ENCODE assay signal across 17 cellular contexts in the genomic region with DNA sequence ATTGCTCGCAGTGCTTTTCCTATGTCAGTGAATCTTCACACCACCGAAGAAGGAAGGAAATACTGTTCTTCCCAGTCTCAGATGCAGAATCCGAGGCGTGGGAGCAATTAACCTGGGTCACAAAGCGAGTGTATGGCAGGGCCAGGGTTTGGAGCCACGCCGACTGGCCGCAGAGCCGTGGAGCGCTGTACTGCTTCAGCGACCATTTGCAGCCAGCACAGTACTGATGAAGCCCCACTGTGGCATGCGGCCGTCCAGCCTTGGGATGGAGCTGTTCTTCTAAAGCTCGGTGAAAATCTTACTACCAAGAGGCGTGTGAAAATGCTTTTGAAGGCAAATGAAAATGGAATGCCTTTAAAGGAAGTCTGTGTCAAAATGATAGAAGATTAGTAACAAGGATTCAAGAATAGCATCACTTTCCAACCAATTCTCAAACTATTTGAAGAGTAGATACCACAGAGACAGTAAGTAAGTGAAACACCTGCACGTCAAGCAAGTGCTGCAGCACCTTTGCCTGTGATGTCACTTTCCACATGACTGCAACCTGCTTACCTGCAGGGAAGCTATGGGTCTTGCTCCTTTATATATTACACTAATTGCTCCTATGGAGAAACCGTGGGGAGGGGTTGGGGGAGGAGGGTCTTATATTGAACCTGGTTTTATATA. TPM values are rescaled to one million over a fixed set of nuclear protein-coding genes. Genes with fewer than 3 reads are reported as not detected.
DNase-seq lines count a peak whose midpoint lies in the region; ATAC-seq lines count a peak whose summit lies in the region.
"Had no signal": no experiment of that assay in that cellular context is flagged by ENCODE, and none has a peak within 500 bp of the region (broad histone marks: within the 10 kb centered on the region; RNA-seq: fewer than 3 reads in every experiment).

No MANE protein-coding gene starts in this region.

- peaks cover 31 to 85% (median 62%) of the 10 kb centered on the region in 4 donors for H3K4me1 Mint-ChIP-seq in CD4-positive, CD25-positive, alpha-beta regulatory T cell
- H3K4me1 Mint-ChIP-seq in activated CD8-positive, alpha-beta T cell treated with anti-CD3 and anti-CD28 coated beads, Interleukin-2, amount 10 ng/mL, durations not matched to agents 7 days and 5 days (ENCODE audit: low read depth): peaks cover 68% of the 10 kb centered on the region

- no peaks in the 10 kb centered on the region for H3K9me3 ChIP-seq in BLaER1
- no peaks in the 10 kb centered on the region for H3K9me3 ChIP-seq in CD4-positive, CD25-positive, alpha-beta regulatory T cell (ENCODE audit: control insufficient read depth in 2 of 2, low read length in 2 of 2)
- H3K9me3 ChIP-seq in mesenchymal stem cell (ENCODE audit: control insufficient read depth, low read length): no peaks in the 10 kb centered on the region
- H3K9me3 ChIP-seq: colonic mucosa, heart left ventricle, Peyer's patch had no signal

- peaks cover 2% of the 10 kb centered on the region for H3K79me1 ChIP-seq in mesenchymal stem cell (replicated peaks; ENCODE audit: low read length, poor library complexity, severe bottlenecking)

- WGBS in mesenchymal stem cell: 98% methylated on average over 17 of the region's 17 CpGs

- H4K8ac ChIP-seq in mesenchymal stem cell (ENCODE audit: low read length): no peak overlapping the region

- no peak overlapping the region for H2BK120ac ChIP-seq in mesenchymal stem cell (ENCODE audit: low read depth, low read length)

- peak overlapping the region; percentile 86 for H3K4me2 ChIP-seq in BLaER1
- H3K4me2 ChIP-seq in mesenchymal stem cell (ENCODE audit: low read length, poor library complexity, severe bottlenecking): no peak overlapping the region

- peak overlapping the region in 1 of 2 experiments; percentile 74 for H3K23ac ChIP-seq in mesenchymal stem cell (ENCODE audit: low read length in 2 of 2)

- ATAC-seq in CD4-positive, CD25-positive, alpha-beta regulatory T cell (ENCODE audit: low read depth in 2 of 2): no peak
- no peak for ATAC-seq in activated CD8-positive, alpha-beta T cell treated with anti-CD3 and anti-CD28 coated beads, Interleukin-2, amount 10 ng/mL, durations not matched to agents 7 days and 5 days
- ATAC-seq in HG03432 (IDR thresholded peaks at IDR 0.05; ENCODE audit: unreplicated experiment): no peak
- ATAC-seq: esophagus mucosa; heart left ventricle; stimulated activated memory B cell treated with anti-CD40 and anti-IgM and Interleukin-4, amounts not matched to agents 10 μg/mL and 1 μg/mL and 100 μg/mL, for 72 hours had no signal

- peaks cover 93% of the 10 kb centered on the region for H4K20me1 ChIP-seq in BLaER1

- H3K36me3 ChIP-seq in BLaER1: peaks cover 58% of the 10 kb centered on the region
- H3K36me3 ChIP-seq in CD4-positive, CD25-positive, alpha-beta regulatory T cell (ENCODE audit: control insufficient read depth, insufficient read depth, low read length): peaks cover 22% of the 10 kb centered on the region
- peaks cover 24 to 29% of the 10 kb centered on the region in 2 experiments for H3K36me3 ChIP-seq in mesenchymal stem cell (ENCODE audit: control insufficient read depth in 1 of 2, insufficient read depth in 2 of 2, low read depth in 1 of 2, low read length in 2 of 2)
- H3K36me3 ChIP-seq: colonic mucosa had no signal

- H3K27ac ChIP-seq in BLaER1 (no peak overlapping the region), mesenchymal stem cell (ENCODE audit: low read length, poor library complexity, severe bottlenecking) (no peak overlapping the region)
- peak overlapping the region; percentile 71 for H3K27ac ChIP-seq in CD4-positive, CD25-positive, alpha-beta regulatory T cell (ENCODE audit: insufficient read depth, low read length, poor library complexity, severe bottlenecking)
- H3K27ac ChIP-seq: colonic mucosa had no signal

- no peak overlapping the region for H2AFZ ChIP-seq in mesenchymal stem cell (ENCODE audit: low read depth, low read length)

- peak overlapping the region; percentile 48 to 91 (median 84) for H3K4me3 Mint-ChIP-seq in CD4-positive, CD25-positive, alpha-beta regulatory T cell
- no peak overlapping the region for H3K4me3 Mint-ChIP-seq in activated CD8-positive, alpha-beta T cell treated with anti-CD3 and anti-CD28 coated beads, Interleukin-2, amount 10 ng/mL, durations not matched to agents 7 days and 5 days
- H3K4me3 Mint-ChIP-seq: stimulated activated memory B cell treated with anti-CD40 and anti-IgM and Interleukin-4, amounts not matched to agents 10 μg/mL and 1 μg/mL and 100 μg/mL, for 72 hours had no signal

- H3K9me3 Mint-ChIP-seq in CD4-positive, CD25-positive, alpha-beta regulatory T cell: no peaks in the 10 kb centered on the region
- H3K9me3 Mint-ChIP-seq in activated CD8-positive, alpha-beta T cell treated with anti-CD3 and anti-CD28 coated beads, Interleukin-2, amount 10 ng/mL, durations not matched to agents 7 days and 5 days (ENCODE audit: insufficient read depth): no peaks in the 10 kb centered on the region
- H3K9me3 Mint-ChIP-seq: stimulated activated memory B cell treated with anti-CD40 and anti-IgM and Interleukin-4, amounts not matched to agents 10 μg/mL and 1 μg/mL and 100 μg/mL, for 72 hours had no signal

- DNase-seq in CD4-positive, CD25-positive, alpha-beta regulatory T cell: no peak
- no peak for DNase-seq in activated CD8-positive, alpha-beta T cell treated with anti-CD3 and anti-CD28 coated beads, Interleukin-2, amount 10 ng/mL, durations not matched to agents 7 days and 5 days
- DNase-seq in mesenchymal stem cell (no peak), globus pallidus (ENCODE audit: low spot score) (no peak)
- no peak for DNase-seq in stimulated activated CD4-positive, alpha-beta T cell treated with anti-CD3 and anti-CD28 coated beads, Interleukin-4, amount 100 ng/mL, for 1 hour
- DNase-seq: amygdala; colonic mucosa; GF-D8; heart left ventricle; NCI-H1694 treated with DMSO at 0.1 percent for 48 hours; NCI-H510A treated with DMSO at 0.1 percent for 48 hours; stimulated activated CD4-positive, alpha-beta T cell treated with anti-CD3 and anti-CD28 coated beads, Interleukin-4, amount 100 ng/mL, for 24 hours had no signal

- H3K14ac ChIP-seq in mesenchymal stem cell (ENCODE audit: low read length in 2 of 2): no peak overlapping the region

- no peak overlapping the region for H2BK15ac ChIP-seq in mesenchymal stem cell (ENCODE audit: low read depth, poor library complexity, severe bottlenecking)

- H3K18ac ChIP-seq in mesenchymal stem cell (ENCODE audit: low read depth in 1 of 2, low read length in 2 of 2): peak overlapping the region in 1 of 2 experiments; percentile 25

- peaks cover 89% of the 10 kb centered on the region for H3K4me1 ChIP-seq in BLaER1
- H3K4me1 ChIP-seq in CD4-positive, CD25-positive, alpha-beta regulatory T cell (ENCODE audit: control insufficient read depth, insufficient read depth, low read length, poor library complexity, severe bottlenecking): peaks cover 79% of the 10 kb centered on the region
- peaks cover 27% of the 10 kb centered on the region for H3K4me1 ChIP-seq in mesenchymal stem cell (ENCODE audit: control insufficient read depth, insufficient read depth, low read depth, low read length)

- H2AK5ac ChIP-seq in mesenchymal stem cell (ENCODE audit: low read length, severe bottlenecking): no peak overlapping the region

- peak overlapping the region; percentile 91 to 97 (median 93) for H3K27ac Mint-ChIP-seq in CD4-positive, CD25-positive, alpha-beta regulatory T cell
- peak overlapping the region; percentile 95 for H3K27ac Mint-ChIP-seq in activated CD8-positive, alpha-beta T cell treated with anti-CD3 and anti-CD28 coated beads, Interleukin-2, amount 10 ng/mL, durations not matched to agents 7 days and 5 days
- H3K27ac Mint-ChIP-seq: stimulated activated memory B cell treated with anti-CD40 and anti-IgM and Interleukin-4, amounts not matched to agents 10 μg/mL and 1 μg/mL and 100 μg/mL, for 72 hours had no signal

- no peak overlapping the region for H2BK12ac ChIP-seq in mesenchymal stem cell (ENCODE audit: low read length in 2 of 2)

- no peak overlapping the region for H3K4me3 ChIP-seq in BLaER1
- peak overlapping the region; percentile 62 for H3K4me3 ChIP-seq in CD4-positive, CD25-positive, alpha-beta regulatory T cell (ENCODE audit: low read depth, low read length)
- H3K4me3 ChIP-seq in mesenchymal stem cell (ENCODE audit: insufficient read depth in 1 of 2, low read depth in 1 of 2, low read length in 2 of 2): no peak overlapping the region
- H3K4me3 ChIP-seq: colonic mucosa, heart left ventricle, Peyer's patch had no signal

- peak overlapping the region; percentile 78 for H4K91ac ChIP-seq in mesenchymal stem cell (ENCODE audit: low read length)

- POLR2A ChIA-PET in activated CD8-positive, alpha-beta T cell treated with anti-CD3 and anti-CD28 coated beads, Interleukin-2, amount 10 ng/mL, durations not matched to agents 7 days and 5 days (lab: Charles Lee): interaction anchor here (1.0 kb wide), 1 partner anchor 59 kb away, joined by 3 read pairs; no protein-coding TSS in a partner anchor

- no peak overlapping the region for H3K9ac ChIP-seq in BLaER1
- H3K9ac ChIP-seq in mesenchymal stem cell (ENCODE audit: low read length): no peak overlapping the region

- no peaks in the 10 kb centered on the region for H3K27me3 ChIP-seq in BLaER1
- no peaks in the 10 kb centered on the region for H3K27me3 ChIP-seq in CD4-positive, CD25-positive, alpha-beta regulatory T cell (ENCODE audit: control insufficient read depth, insufficient read depth, low read length)
- H3K27me3 ChIP-seq in mesenchymal stem cell (ENCODE audit: control insufficient read depth in 1 of 2, insufficient read depth in 1 of 2, low read length in 2 of 2): no peaks in the 10 kb centered on the region
- H3K27me3 ChIP-seq: colonic mucosa, heart left ventricle, Peyer's patch had no signal

- H2BK5ac ChIP-seq in mesenchymal stem cell (ENCODE audit: low read depth, low read length, poor library complexity, severe bottlenecking): no peak overlapping the region

- no peak overlapping the region for H3K4ac ChIP-seq in mesenchymal stem cell (ENCODE audit: low read depth in 1 of 2, low read length in 2 of 2)

- H3K27me3 Mint-ChIP-seq in CD4-positive, CD25-positive, alpha-beta regulatory T cell: peaks cover 12% of the 10 kb centered on the region
- no peaks in the 10 kb centered on the region for H3K27me3 Mint-ChIP-seq in activated CD8-positive, alpha-beta T cell treated with anti-CD3 and anti-CD28 coated beads, Interleukin-2, amount 10 ng/mL, durations not matched to agents 7 days and 5 days (ENCODE audit: low read depth)
- H3K27me3 Mint-ChIP-seq: stimulated activated memory B cell treated with anti-CD40 and anti-IgM and Interleukin-4, amounts not matched to agents 10 μg/mL and 1 μg/mL and 100 μg/mL, for 72 hours had no signal

- CTCF ChIA-PET in activated CD8-positive, alpha-beta T cell treated with anti-CD3 and anti-CD28 coated beads, Interleukin-2, amount 10 ng/mL, durations not matched to agents 7 days and 5 days (lab: Charles Lee): interaction anchor here (1.0 to 1.4 kb wide), 4 partner anchors 9 to 117 kb away, joined by 3 to 4 read pairs (median 3); no protein-coding TSS in a partner anchor

- H3K36me3 Mint-ChIP-seq in CD4-positive, CD25-positive, alpha-beta regulatory T cell: peaks cover 8% of the 10 kb centered on the region
- peaks cover 49% of the 10 kb centered on the region for H3K36me3 Mint-ChIP-seq in activated CD8-positive, alpha-beta T cell treated with anti-CD3 and anti-CD28 coated beads, Interleukin-2, amount 10 ng/mL, durations not matched to agents 7 days and 5 days (ENCODE audit: low read depth)

RNA-seq across cellular contexts. Expression of a gene that starts 4.9 kb away (rescaled TPM):
- total RNA-seq in CD4-positive, CD25-positive, alpha-beta regulatory T cell: 41.8 TPM
- 10 to 100 TPM; 23.8 to 48.1 (median 25.6) TPM for polyA plus RNA-seq in CD4-positive, CD25-positive, alpha-beta regulatory T cell
- total RNA-seq in activated CD8-positive, alpha-beta T cell treated with anti-CD3 and anti-CD28 coated beads, Interleukin-2, amount 10 ng/mL, durations not matched to agents 7 days and 5 days: 10 to 100 TPM; 36.5 to 37.5 TPM
- polyA plus RNA-seq in mesenchymal stem cell (2013, experiment 1 of 2): 29.1 TPM
- polyA plus RNA-seq in mesenchymal stem cell (2013, experiment 2 of 2): 31.7 TPM
